In the genomic region with DNA sequence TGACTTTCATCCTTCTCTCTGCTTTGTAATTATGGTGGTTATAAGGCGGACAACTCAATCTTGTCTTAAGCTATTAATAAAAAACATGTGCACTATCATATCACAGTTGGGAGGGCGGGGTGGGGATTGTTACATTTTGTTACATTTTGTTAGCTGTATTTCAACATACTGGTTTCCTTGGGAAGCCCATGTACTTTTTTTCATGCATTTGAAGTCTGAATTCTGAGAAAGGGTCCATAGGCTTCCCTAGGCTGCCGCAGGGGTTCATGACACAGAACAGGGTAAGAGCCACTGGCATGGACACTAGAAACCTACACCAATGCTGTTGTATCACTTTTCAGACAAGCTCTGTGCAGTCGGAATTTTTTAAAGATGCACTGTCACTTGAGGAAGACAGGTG, we compare ENCODE assay signal across 10 cellular contexts.
DNase-seq lines count a peak whose midpoint lies in the region; ATAC-seq and TF ChIP-seq lines count a peak whose summit lies in the region.
"Had no signal": no experiment of that assay in that cellular context is flagged by ENCODE, and none has a peak within 500 bp of the region (broad histone marks: within the 10 kb centered on the region; RNA-seq: fewer than 3 reads in every experiment).

No MANE protein-coding gene starts in this region.

- no peaks in the 10 kb centered on the region for H3K9me3 Mint-ChIP-seq in activated naive CD8-positive, alpha-beta T cell treated with anti-CD3 and anti-CD28 coated beads, Interleukin-2, amount 50 U/mL, for 24 hours
- H3K9me3 Mint-ChIP-seq in type B pancreatic cell = peaks cover 5% of the 10 kb centered on the region
- no peaks in the 10 kb centered on the region for H3K9me3 Mint-ChIP-seq in CD4-positive, alpha-beta T cell
- H3K9me3 Mint-ChIP-seq: neural crest cell had no signal

- peak overlapping the region; percentile 88 for H3K27ac Mint-ChIP-seq in activated naive CD8-positive, alpha-beta T cell treated with anti-CD3 and anti-CD28 coated beads, Interleukin-2, amount 50 U/mL, for 24 hours
- H3K27ac Mint-ChIP-seq in type B pancreatic cell = peak overlapping the region; percentile 2
- H3K27ac Mint-ChIP-seq in CD4-positive, alpha-beta T cell = no peak overlapping the region
- H3K27ac Mint-ChIP-seq: CD8-positive, alpha-beta memory T cell had no signal

- H3K36me3 Mint-ChIP-seq in activated naive CD8-positive, alpha-beta T cell treated with anti-CD3 and anti-CD28 coated beads, Interleukin-2, amount 50 U/mL, for 24 hours (ENCODE audit: low read depth) = no peaks in the 10 kb centered on the region
- H3K36me3 Mint-ChIP-seq in type B pancreatic cell = no peaks in the 10 kb centered on the region
- H3K36me3 Mint-ChIP-seq in CD4-positive, alpha-beta T cell (ENCODE audit: low read depth) = no peaks in the 10 kb centered on the region
- H3K36me3 Mint-ChIP-seq: CD8-positive, alpha-beta memory T cell had no signal

- H3K36me3 ChIP-seq in right atrium auricular region = no peaks in the 10 kb centered on the region
- H3K36me3 ChIP-seq in mucosa of rectum (ENCODE audit: control insufficient read depth in 2 of 2, insufficient read depth in 2 of 2, low read length in 2 of 2) = no peaks in the 10 kb centered on the region

- H3K9me3 ChIP-seq in right atrium auricular region = no peaks in the 10 kb centered on the region
- no peaks in the 10 kb centered on the region for H3K9me3 ChIP-seq in mucosa of rectum (ENCODE audit: control insufficient read depth in 2 of 2, low read length in 2 of 2)
- H3K9me3 ChIP-seq in CD4-positive, alpha-beta T cell (ENCODE audit: control insufficient read depth, low read length) = no peaks in the 10 kb centered on the region

- no peak overlapping the region for H3K9ac ChIP-seq in mucosa of rectum (ENCODE audit: low read depth in 1 of 2, low read length in 2 of 2)

- DNase-seq in right atrium auricular region (ENCODE audit: low spot score) (no peak), left cardiac atrium (no peak), type B pancreatic cell (ENCODE audit: extremely low spot score, unreplicated experiment) (no peak), NCI-H526 (lab: John Stamatoyannopoulos, UW) (no peak)
- DNase-seq in activated naive CD8-positive, alpha-beta T cell treated with anti-CD3 and anti-CD28 coated beads, Interleukin-2, amount 50 U/mL, for 24 hours = no peak
- no peak for DNase-seq in CD4-positive, alpha-beta T cell
- DNase-seq: CD8-positive, alpha-beta memory T cell had no signal

- peaks cover 0 to 48% of the 10 kb centered on the region in 2 donors for H3K4me1 ChIP-seq in right atrium auricular region
- H3K4me1 ChIP-seq in mucosa of rectum (ENCODE audit: control insufficient read depth in 2 of 2, insufficient read depth in 2 of 2, low read length in 2 of 2) = peaks cover 0 to 11% of the 10 kb centered on the region in 2 donors

- H3K4me1 Mint-ChIP-seq in activated naive CD8-positive, alpha-beta T cell treated with anti-CD3 and anti-CD28 coated beads, Interleukin-2, amount 50 U/mL, for 24 hours = peaks cover 43% of the 10 kb centered on the region
- peaks cover 74% of the 10 kb centered on the region for H3K4me1 Mint-ChIP-seq in type B pancreatic cell (ENCODE audit: unreplicated experiment)
- H3K4me1 Mint-ChIP-seq in CD4-positive, alpha-beta T cell (ENCODE audit: low read depth) = peaks cover 13% of the 10 kb centered on the region

- H3K4me3 ChIP-seq in right atrium auricular region = no peak overlapping the region
- no peak overlapping the region for H3K4me3 ChIP-seq in mucosa of rectum (ENCODE audit: low read length in 2 of 2)

- intact Hi-C loops in left cardiac atrium (cut with DNase I) = no loop called here
- intact Hi-C loops in CD4-positive, alpha-beta T cell (cut with DNase I, micrococcal nuclease) = no loop called here

- peak overlapping the region; percentile 57 for H3K4me3 Mint-ChIP-seq in activated naive CD8-positive, alpha-beta T cell treated with anti-CD3 and anti-CD28 coated beads, Interleukin-2, amount 50 U/mL, for 24 hours
- H3K4me3 Mint-ChIP-seq in type B pancreatic cell = peak overlapping the region; percentile 66
- H3K4me3 Mint-ChIP-seq in CD4-positive, alpha-beta T cell = no peak overlapping the region
- H3K4me3 Mint-ChIP-seq: CD8-positive, alpha-beta memory T cell; neural crest cell had no signal

- CTCF ChIA-PET in CD4-positive, alpha-beta T cell (lab: Charles Lee) = no interaction called here

- peak overlapping the region; percentile 47 to 51 for H3K27ac ChIP-seq in right atrium auricular region
- peak overlapping the region; percentile 53 to 54 for H3K27ac ChIP-seq in mucosa of rectum (ENCODE audit: low read depth in 2 of 2, low read length in 2 of 2)
- H3K27ac ChIP-seq in CD4-positive, alpha-beta T cell (ENCODE audit: low read depth, low read length) = no peak overlapping the region

- peaks cover 81% of the 10 kb centered on the region for H3K27me3 Mint-ChIP-seq in activated naive CD8-positive, alpha-beta T cell treated with anti-CD3 and anti-CD28 coated beads, Interleukin-2, amount 50 U/mL, for 24 hours
- peaks cover 41% of the 10 kb centered on the region for H3K27me3 Mint-ChIP-seq in type B pancreatic cell
- peaks cover 90% of the 10 kb centered on the region for H3K27me3 Mint-ChIP-seq in CD4-positive, alpha-beta T cell

- POLR2A ChIA-PET in CD4-positive, alpha-beta T cell (lab: Charles Lee) = no interaction called here

- TF ChIP-seq CTCF in right atrium auricular region (IDR thresholded peaks at IDR 0.05) (no peak), type B pancreatic cell (conservative IDR thresholded peaks at IDR 0.05) (no peak)
- TF ChIP-seq CTCF in CD4-positive, alpha-beta T cell (IDR thresholded peaks at IDR 0.05) = no peak

- H3K27me3 ChIP-seq in right atrium auricular region (no peaks in the 10 kb centered on the region), mucosa of rectum (ENCODE audit: control insufficient read depth in 2 of 2, insufficient read depth in 2 of 2, low read length in 2 of 2) (no peaks in the 10 kb centered on the region)
- peaks cover 70% of the 10 kb centered on the region for H3K27me3 ChIP-seq in CD4-positive, alpha-beta T cell (ENCODE audit: control insufficient read depth, insufficient read depth, low read length)

- ATAC-seq in left cardiac atrium = no peak
- ATAC-seq in activated naive CD8-positive, alpha-beta T cell treated with anti-CD3 and anti-CD28 coated beads, Interleukin-2, amount 50 U/mL, for 24 hours = peak; percentile 12
- ATAC-seq in CD4-positive, alpha-beta T cell (ENCODE audit: poor library complexity) = no peak
- no peak for ATAC-seq in GM21367 (IDR thresholded peaks at IDR 0.05; ENCODE audit: unreplicated experiment)
